1 cellular context compared by ENCODE assay signal in the genomic region with DNA sequence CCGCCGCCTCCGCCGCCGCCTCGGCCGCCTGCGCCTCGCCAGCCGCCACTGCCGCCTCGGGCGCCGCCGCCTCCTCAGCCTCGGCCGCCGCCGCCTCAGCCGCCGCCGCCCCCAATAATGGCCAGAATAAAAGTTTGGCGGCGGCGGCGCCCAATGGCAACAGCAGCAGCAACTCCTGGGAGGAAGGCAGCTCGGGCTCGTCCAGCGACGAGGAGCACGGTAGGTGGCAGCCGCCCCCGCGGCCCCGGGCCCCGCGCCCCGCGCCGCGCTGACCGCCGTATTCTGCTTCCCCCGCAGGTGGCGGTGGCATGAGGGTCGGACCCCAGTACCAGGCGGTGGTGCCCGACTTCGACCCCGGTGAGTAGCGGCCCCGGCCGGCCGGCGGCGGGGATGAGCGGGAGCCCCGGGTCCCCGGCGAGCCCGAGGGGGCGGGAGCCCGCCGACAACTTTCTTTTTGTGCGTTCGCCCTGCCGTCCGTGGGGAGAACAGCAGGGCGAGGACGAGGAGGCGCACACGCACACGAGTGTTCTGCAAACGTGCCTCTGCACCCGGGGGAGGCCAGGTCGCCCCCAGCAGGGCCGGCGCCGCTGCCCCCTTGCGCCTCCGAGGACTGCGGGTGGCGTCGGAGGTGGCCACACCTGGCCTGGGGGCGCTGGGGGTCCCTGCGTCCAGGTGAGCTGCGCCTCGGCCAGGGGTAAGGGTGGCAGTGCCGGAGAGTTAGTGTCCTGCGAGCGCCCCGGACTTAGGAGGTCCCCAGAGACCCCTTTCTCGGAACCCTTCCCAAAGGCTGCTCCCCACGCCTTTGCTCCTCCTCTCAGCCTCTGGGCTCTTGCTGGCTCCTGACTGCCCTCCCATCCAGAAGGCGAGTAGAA.
TF ChIP-seq lines count a peak whose summit lies in the region.

No MANE protein-coding gene starts in this region.

TF ChIP-seq in HepG2, 621 proteins besides CTCF, POLR2A, EP300 and RAD21 (continued from another document and continues in another):
- TF ChIP-seq, protein P1, sequence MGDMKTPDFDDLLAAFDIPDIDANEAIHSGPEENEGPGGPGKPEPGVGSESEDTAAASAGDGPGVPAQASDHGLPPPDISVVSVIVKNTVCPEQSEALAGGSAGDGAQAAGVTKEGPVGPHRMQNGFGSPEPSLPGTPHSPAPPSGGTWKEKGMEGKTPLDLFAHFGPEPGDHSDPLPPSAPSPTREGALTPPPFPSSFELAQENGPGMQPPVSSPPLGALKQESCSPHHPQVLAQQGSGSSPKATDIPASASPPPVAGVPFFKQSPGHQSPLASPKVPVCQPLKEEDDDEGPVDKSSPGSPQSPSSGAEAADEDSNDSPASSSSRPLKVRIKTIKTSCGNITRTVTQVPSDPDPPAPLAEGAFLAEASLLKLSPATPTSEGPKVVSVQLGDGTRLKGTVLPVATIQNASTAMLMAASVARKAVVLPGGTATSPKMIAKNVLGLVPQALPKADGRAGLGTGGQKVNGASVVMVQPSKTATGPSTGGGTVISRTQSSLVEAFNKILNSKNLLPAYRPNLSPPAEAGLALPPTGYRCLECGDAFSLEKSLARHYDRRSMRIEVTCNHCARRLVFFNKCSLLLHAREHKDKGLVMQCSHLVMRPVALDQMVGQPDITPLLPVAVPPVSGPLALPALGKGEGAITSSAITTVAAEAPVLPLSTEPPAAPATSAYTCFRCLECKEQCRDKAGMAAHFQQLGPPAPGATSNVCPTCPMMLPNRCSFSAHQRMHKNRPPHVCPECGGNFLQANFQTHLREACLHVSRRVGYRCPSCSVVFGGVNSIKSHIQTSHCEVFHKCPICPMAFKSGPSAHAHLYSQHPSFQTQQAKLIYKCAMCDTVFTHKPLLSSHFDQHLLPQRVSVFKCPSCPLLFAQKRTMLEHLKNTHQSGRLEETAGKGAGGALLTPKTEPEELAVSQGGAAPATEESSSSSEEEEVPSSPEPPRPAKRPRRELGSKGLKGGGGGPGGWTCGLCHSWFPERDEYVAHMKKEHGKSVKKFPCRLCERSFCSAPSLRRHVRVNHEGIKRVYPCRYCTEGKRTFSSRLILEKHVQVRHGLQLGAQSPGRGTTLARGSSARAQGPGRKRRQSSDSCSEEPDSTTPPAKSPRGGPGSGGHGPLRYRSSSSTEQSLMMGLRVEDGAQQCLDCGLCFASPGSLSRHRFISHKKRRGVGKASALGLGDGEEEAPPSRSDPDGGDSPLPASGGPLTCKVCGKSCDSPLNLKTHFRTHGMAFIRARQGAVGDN (CRISPR knock-in tag; IDR thresholded peaks at IDR 0.05): peak; percentile 69
- TF ChIP-seq, protein P2, sequence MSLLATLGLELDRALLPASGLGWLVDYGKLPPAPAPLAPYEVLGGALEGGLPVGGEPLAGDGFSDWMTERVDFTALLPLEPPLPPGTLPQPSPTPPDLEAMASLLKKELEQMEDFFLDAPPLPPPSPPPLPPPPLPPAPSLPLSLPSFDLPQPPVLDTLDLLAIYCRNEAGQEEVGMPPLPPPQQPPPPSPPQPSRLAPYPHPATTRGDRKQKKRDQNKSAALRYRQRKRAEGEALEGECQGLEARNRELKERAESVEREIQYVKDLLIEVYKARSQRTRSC (CRISPR knock-in tag; IDR thresholded peaks at IDR 0.05; ENCODE audit: low read depth): no peak
- TF ChIP-seq ZNF282 (IDR thresholded peaks at IDR 0.05; ENCODE audit: partially characterized antibody) (no peak), ZNF891 (CRISPR knock-in tag; IDR thresholded peaks at IDR 0.05) (peak; percentile 64; the same call in 1 of the 2 replicates), SMAD1 (CRISPR knock-in tag; IDR thresholded peaks at IDR 0.05; ENCODE audit: borderline replicate concordance, low read depth) (0 out of 2 replicates have a peak, but pooled peaks have one; percentile 78), ARNT2 (CRISPR knock-in tag; IDR thresholded peaks at IDR 0.05; ENCODE audit: low read depth) (peak; percentile 48; the same call in 1 of the 2 replicates), SP1 (IDR thresholded peaks at IDR 0.05) (no peak), SP1 (CRISPR knock-in tag; IDR thresholded peaks at IDR 0.05) (no peak), ARHGAP35 (CRISPR knock-in tag; IDR thresholded peaks at IDR 0.05; ENCODE audit: borderline replicate concordance) (peak; percentile 33; the same call in 1 of the 2 replicates), MEF2D (CRISPR knock-in tag; IDR thresholded peaks at IDR 0.05) (0 out of 2 replicates have a peak, but pooled peaks have one; percentile 32), ATAD3A (CRISPR knock-in tag; IDR thresholded peaks at IDR 0.05) (no peak), HNRNPLL (IDR thresholded peaks at IDR 0.05; ENCODE audit: low read depth, low read length, poor library complexity, severe bottlenecking) (peak; percentile 67), ZNF547 (CRISPR knock-in tag; IDR thresholded peaks at IDR 0.05) (0 out of 2 replicates have a peak, but pooled peaks have one; percentile 37), KMT2B (CRISPR knock-in tag; IDR thresholded peaks at IDR 0.05) (peak; percentile 41; the same call in 1 of the 2 replicates), KMT2A (CRISPR knock-in tag; IDR thresholded peaks at IDR 0.05) (0 out of 2 replicates have a peak, but pooled peaks have one; percentile 43), BCL6 (CRISPR knock-in tag; IDR thresholded peaks at IDR 0.05) (no peak), ZSCAN25 (CRISPR knock-in tag; IDR thresholded peaks at IDR 0.05) (0 out of 2 replicates have a peak, but pooled peaks have one; percentile 39), ZNF501 (CRISPR knock-in tag; IDR thresholded peaks at IDR 0.05) (peak; percentile 48; the same call in 1 of the 2 replicates), ZNF160 (CRISPR knock-in tag; IDR thresholded peaks at IDR 0.05) (0 out of 2 replicates have a peak, but pooled peaks have one; percentile 39), SIN3A (IDR thresholded peaks at IDR 0.05; ENCODE audit: borderline replicate concordance, low read depth, low read length) (0 out of 2 replicates have a peak, but pooled peaks have one; percentile 46), TBX2 (CRISPR knock-in tag; IDR thresholded peaks at IDR 0.05; ENCODE audit: borderline replicate concordance) (0 out of 2 replicates have a peak, but pooled peaks have one; percentile 19), ASH2L (IDR thresholded peaks at IDR 0.05; ENCODE audit: insufficient read length, low read depth, low read length) (peak; percentile 28)
- TF ChIP-seq, protein P3, sequence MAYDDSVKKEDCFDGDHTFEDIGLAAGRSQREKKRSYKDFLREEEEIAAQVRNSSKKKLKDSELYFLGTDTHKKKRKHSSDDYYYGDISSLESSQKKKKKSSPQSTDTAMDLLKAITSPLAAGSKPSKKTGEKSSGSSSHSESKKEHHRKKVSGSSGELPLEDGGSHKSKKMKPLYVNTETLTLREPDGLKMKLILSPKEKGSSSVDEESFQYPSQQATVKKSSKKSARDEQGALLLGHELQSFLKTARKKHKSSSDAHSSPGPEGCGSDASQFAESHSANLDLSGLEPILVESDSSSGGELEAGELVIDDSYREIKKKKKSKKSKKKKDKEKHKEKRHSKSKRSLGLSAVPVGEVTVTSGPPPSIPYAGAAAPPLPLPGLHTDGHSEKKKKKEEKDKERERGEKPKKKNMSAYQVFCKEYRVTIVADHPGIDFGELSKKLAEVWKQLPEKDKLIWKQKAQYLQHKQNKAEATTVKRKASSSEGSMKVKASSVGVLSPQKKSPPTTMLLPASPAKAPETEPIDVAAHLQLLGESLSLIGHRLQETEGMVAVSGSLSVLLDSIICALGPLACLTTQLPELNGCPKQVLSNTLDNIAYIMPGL (CRISPR knock-in tag; IDR thresholded peaks at IDR 0.05; ENCODE audit: borderline replicate concordance in 1 of 2, low read depth in 1 of 2): peak; percentile 69 to 76; a peak in 3 of 4 replicates
- TF ChIP-seq, protein P4, sequence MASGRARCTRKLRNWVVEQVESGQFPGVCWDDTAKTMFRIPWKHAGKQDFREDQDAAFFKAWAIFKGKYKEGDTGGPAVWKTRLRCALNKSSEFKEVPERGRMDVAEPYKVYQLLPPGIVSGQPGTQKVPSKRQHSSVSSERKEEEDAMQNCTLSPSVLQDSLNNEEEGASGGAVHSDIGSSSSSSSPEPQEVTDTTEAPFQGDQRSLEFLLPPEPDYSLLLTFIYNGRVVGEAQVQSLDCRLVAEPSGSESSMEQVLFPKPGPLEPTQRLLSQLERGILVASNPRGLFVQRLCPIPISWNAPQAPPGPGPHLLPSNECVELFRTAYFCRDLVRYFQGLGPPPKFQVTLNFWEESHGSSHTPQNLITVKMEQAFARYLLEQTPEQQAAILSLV (CRISPR knock-in tag; IDR thresholded peaks at IDR 0.05; ENCODE audit: borderline replicate concordance): peak; percentile 64; the same call in 1 of the 2 replicates
- TF ChIP-seq, protein P5, sequence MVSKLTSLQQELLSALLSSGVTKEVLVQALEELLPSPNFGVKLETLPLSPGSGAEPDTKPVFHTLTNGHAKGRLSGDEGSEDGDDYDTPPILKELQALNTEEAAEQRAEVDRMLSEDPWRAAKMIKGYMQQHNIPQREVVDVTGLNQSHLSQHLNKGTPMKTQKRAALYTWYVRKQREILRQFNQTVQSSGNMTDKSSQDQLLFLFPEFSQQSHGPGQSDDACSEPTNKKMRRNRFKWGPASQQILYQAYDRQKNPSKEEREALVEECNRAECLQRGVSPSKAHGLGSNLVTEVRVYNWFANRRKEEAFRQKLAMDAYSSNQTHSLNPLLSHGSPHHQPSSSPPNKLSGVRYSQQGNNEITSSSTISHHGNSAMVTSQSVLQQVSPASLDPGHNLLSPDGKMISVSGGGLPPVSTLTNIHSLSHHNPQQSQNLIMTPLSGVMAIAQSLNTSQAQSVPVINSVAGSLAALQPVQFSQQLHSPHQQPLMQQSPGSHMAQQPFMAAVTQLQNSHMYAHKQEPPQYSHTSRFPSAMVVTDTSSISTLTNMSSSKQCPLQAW (CRISPR knock-in tag; IDR thresholded peaks at IDR 0.05): 0 out of 2 replicates have a peak, but pooled peaks have one; percentile 24
- TF ChIP-seq, protein P6, sequence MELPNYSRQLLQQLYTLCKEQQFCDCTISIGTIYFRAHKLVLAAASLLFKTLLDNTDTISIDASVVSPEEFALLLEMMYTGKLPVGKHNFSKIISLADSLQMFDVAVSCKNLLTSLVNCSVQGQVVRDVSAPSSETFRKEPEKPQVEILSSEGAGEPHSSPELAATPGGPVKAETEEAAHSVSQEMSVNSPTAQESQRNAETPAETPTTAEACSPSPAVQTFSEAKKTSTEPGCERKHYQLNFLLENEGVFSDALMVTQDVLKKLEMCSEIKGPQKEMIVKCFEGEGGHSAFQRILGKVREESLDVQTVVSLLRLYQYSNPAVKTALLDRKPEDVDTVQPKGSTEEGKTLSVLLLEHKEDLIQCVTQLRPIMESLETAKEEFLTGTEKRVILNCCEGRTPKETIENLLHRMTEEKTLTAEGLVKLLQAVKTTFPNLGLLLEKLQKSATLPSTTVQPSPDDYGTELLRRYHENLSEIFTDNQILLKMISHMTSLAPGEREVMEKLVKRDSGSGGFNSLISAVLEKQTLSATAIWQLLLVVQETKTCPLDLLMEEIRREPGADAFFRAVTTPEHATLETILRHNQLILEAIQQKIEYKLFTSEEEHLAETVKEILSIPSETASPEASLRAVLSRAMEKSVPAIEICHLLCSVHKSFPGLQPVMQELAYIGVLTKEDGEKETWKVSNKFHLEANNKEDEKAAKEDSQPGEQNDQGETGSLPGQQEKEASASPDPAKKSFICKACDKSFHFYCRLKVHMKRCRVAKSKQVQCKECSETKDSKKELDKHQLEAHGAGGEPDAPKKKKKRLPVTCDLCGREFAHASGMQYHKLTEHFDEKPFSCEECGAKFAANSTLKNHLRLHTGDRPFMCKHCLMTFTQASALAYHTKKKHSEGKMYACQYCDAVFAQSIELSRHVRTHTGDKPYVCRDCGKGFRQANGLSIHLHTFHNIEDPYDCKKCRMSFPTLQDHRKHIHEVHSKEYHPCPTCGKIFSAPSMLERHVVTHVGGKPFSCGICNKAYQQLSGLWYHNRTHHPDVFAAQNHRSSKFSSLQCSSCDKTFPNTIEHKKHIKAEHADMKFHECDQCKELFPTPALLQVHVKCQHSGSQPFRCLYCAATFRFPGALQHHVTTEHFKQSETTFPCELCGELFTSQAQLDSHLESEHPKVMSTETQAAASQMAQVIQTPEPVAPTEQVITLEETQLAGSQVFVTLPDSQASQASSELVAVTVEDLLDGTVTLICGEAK (IDR thresholded peaks at IDR 0.05): no peak
- TF ChIP-seq, protein P6 (CRISPR knock-in tag; IDR thresholded peaks at IDR 0.05): 0 out of 2 replicates have a peak, but pooled peaks have one; percentile 30
- TF ChIP-seq, protein P7, sequence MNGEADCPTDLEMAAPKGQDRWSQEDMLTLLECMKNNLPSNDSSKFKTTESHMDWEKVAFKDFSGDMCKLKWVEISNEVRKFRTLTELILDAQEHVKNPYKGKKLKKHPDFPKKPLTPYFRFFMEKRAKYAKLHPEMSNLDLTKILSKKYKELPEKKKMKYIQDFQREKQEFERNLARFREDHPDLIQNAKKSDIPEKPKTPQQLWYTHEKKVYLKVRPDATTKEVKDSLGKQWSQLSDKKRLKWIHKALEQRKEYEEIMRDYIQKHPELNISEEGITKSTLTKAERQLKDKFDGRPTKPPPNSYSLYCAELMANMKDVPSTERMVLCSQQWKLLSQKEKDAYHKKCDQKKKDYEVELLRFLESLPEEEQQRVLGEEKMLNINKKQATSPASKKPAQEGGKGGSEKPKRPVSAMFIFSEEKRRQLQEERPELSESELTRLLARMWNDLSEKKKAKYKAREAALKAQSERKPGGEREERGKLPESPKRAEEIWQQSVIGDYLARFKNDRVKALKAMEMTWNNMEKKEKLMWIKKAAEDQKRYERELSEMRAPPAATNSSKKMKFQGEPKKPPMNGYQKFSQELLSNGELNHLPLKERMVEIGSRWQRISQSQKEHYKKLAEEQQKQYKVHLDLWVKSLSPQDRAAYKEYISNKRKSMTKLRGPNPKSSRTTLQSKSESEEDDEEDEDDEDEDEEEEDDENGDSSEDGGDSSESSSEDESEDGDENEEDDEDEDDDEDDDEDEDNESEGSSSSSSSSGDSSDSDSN (CRISPR knock-in tag; IDR thresholded peaks at IDR 0.05): peak; percentile 64
